In the genomic region with DNA sequence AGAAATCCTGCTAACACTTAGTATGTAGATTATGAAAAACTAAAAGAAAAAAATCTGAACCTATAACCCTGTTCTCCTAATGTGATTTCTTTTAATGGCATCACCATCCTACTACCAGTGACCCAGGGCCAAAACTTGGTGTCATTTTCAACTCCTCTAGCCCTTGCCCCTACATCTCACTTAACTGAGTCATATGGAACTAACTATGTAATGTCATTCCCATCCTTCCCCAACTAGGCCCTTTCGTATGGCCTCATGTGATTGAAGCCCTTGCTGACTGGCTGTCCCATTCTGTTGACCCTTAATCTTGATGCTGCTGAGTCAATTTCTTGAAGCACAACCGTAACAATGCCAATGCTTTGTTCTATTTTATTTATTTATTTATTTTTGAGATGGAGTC, we compare ENCODE assay signal across 1 cellular context.
TF ChIP-seq lines count a peak whose summit lies in the region.

No MANE protein-coding gene starts in this region.

TF ChIP-seq in GM12878, 131 proteins besides CTCF, POLR2A, EP300 and RAD21:
- no peak for TF ChIP-seq IRF4 (IDR thresholded peaks at IDR 0.05; ENCODE audit: low read depth, low read length)
- no peak for TF ChIP-seq ZNF384 (IDR thresholded peaks at IDR 0.05; ENCODE audit: borderline replicate concordance, low read depth, low read length)
- TF ChIP-seq RUNX3 (IDR thresholded peaks at IDR 0.05; ENCODE audit: low read length): no peak
- TF ChIP-seq, protein P1, sequence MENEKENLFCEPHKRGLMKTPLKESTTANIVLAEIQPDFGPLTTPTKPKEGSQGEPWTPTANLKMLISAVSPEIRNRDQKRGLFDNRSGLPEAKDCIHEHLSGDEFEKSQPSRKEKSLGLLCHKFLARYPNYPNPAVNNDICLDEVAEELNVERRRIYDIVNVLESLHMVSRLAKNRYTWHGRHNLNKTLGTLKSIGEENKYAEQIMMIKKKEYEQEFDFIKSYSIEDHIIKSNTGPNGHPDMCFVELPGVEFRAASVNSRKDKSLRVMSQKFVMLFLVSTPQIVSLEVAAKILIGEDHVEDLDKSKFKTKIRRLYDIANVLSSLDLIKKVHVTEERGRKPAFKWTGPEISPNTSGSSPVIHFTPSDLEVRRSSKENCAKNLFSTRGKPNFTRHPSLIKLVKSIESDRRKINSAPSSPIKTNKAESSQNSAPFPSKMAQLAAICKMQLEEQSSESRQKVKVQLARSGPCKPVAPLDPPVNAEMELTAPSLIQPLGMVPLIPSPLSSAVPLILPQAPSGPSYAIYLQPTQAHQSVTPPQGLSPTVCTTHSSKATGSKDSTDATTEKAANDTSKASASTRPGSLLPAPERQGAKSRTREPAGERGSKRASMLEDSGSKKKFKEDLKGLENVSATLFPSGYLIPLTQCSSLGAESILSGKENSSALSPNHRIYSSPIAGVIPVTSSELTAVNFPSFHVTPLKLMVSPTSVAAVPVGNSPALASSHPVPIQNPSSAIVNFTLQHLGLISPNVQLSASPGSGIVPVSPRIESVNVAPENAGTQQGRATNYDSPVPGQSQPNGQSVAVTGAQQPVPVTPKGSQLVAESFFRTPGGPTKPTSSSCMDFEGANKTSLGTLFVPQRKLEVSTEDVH (IDR thresholded peaks at IDR 0.05; ENCODE audit: low read depth, partially characterized antibody): no peak
- no peak for TF ChIP-seq TBL1XR1 (IDR thresholded peaks at IDR 0.05; ENCODE audit: low read depth, low read length)
- no peak for TF ChIP-seq RBBP5 (conservative IDR thresholded peaks at IDR 0.05)
- no peak for TF ChIP-seq CBX3 (IDR thresholded peaks at IDR 0.05; ENCODE audit: borderline replicate concordance, low read depth)
- TF ChIP-seq BCL11A (IDR thresholded peaks at IDR 0.05; ENCODE audit: low read depth, low read length): no peak
- no peak for TF ChIP-seq GABPA (IDR thresholded peaks at IDR 0.05; ENCODE audit: low read depth)
- no peak for TF ChIP-seq NRF1 (conservative IDR thresholded peaks at IDR 0.05; ENCODE audit: low read depth, low read length)
- no peak for TF ChIP-seq FOXK2 (IDR thresholded peaks at IDR 0.05)
- no peak for TF ChIP-seq SUZ12 (IDR thresholded peaks at IDR 0.05; ENCODE audit: unreplicated experiment)
- no peak for TF ChIP-seq ZNF274 (IDR thresholded peaks at IDR 0.05; ENCODE audit: insufficient read depth, insufficient read length)
- TF ChIP-seq EZH2 (IDR thresholded peaks at IDR 0.05; ENCODE audit: borderline replicate concordance, control insufficient read depth, low read depth, low read length): no peak
- TF ChIP-seq, protein P2, sequence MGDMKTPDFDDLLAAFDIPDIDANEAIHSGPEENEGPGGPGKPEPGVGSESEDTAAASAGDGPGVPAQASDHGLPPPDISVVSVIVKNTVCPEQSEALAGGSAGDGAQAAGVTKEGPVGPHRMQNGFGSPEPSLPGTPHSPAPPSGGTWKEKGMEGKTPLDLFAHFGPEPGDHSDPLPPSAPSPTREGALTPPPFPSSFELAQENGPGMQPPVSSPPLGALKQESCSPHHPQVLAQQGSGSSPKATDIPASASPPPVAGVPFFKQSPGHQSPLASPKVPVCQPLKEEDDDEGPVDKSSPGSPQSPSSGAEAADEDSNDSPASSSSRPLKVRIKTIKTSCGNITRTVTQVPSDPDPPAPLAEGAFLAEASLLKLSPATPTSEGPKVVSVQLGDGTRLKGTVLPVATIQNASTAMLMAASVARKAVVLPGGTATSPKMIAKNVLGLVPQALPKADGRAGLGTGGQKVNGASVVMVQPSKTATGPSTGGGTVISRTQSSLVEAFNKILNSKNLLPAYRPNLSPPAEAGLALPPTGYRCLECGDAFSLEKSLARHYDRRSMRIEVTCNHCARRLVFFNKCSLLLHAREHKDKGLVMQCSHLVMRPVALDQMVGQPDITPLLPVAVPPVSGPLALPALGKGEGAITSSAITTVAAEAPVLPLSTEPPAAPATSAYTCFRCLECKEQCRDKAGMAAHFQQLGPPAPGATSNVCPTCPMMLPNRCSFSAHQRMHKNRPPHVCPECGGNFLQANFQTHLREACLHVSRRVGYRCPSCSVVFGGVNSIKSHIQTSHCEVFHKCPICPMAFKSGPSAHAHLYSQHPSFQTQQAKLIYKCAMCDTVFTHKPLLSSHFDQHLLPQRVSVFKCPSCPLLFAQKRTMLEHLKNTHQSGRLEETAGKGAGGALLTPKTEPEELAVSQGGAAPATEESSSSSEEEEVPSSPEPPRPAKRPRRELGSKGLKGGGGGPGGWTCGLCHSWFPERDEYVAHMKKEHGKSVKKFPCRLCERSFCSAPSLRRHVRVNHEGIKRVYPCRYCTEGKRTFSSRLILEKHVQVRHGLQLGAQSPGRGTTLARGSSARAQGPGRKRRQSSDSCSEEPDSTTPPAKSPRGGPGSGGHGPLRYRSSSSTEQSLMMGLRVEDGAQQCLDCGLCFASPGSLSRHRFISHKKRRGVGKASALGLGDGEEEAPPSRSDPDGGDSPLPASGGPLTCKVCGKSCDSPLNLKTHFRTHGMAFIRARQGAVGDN (IDR thresholded peaks at IDR 0.05): no peak
- no peak for TF ChIP-seq JUND (IDR thresholded peaks at IDR 0.05; ENCODE audit: low read depth, low read length)
- TF ChIP-seq RCOR1 (conservative IDR thresholded peaks at IDR 0.05; ENCODE audit: low read depth, low read length): no peak
- no peak for TF ChIP-seq TARDBP (IDR thresholded peaks at IDR 0.05; ENCODE audit: borderline replicate concordance)
- TF ChIP-seq, protein P3, sequence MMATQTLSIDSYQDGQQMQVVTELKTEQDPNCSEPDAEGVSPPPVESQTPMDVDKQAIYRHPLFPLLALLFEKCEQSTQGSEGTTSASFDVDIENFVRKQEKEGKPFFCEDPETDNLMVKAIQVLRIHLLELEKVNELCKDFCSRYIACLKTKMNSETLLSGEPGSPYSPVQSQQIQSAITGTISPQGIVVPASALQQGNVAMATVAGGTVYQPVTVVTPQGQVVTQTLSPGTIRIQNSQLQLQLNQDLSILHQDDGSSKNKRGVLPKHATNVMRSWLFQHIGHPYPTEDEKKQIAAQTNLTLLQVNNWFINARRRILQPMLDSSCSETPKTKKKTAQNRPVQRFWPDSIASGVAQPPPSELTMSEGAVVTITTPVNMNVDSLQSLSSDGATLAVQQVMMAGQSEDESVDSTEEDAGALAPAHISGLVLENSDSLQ (IDR thresholded peaks at IDR 0.05): no peak
- no peak for TF ChIP-seq NFYA (IDR thresholded peaks at IDR 0.05; ENCODE audit: borderline replicate concordance, low read depth, low read length)
